1 cellular context compared by ENCODE assay signal in genomic region chr5:141649972-141650371, GRCh38.
TF ChIP-seq lines count a peak whose summit lies in the region.

No MANE protein-coding gene starts in this region.

TF ChIP-seq in HCT116, 20 proteins besides CTCF, POLR2A, EP300 and RAD21 (continued from another document):
- TF ChIP-seq FOSL1 (IDR thresholded peaks at IDR 0.05; ENCODE audit: low read depth) (no peak), SP1 (IDR thresholded peaks at IDR 0.05; ENCODE audit: low read depth) (no peak), ELF1 (IDR thresholded peaks at IDR 0.05; ENCODE audit: borderline replicate concordance, low read depth) (no peak), ZNF274 (IDR thresholded peaks at IDR 0.05; ENCODE audit: low read depth, low read length) (no peak), REST (IDR thresholded peaks at IDR 0.05; ENCODE audit: low read depth) (no peak), EGR1 (IDR thresholded peaks at IDR 0.05; ENCODE audit: low read depth) (no peak), ZFX (IDR thresholded peaks at IDR 0.05) (no peak), EZH2 (IDR thresholded peaks at IDR 0.05) (no peak), TCF7L2 (IDR thresholded peaks at IDR 0.05; ENCODE audit: borderline replicate concordance, extremely low read depth, insufficient read depth, insufficient read length) (no peak), SRF (IDR thresholded peaks at IDR 0.05; ENCODE audit: low read depth) (no peak)
- TF ChIP-seq, protein P1, sequence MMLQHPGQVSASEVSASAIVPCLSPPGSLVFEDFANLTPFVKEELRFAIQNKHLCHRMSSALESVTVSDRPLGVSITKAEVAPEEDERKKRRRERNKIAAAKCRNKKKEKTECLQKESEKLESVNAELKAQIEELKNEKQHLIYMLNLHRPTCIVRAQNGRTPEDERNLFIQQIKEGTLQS (IDR thresholded peaks at IDR 0.05), result no peak
- TF ChIP-seq, protein P2, sequence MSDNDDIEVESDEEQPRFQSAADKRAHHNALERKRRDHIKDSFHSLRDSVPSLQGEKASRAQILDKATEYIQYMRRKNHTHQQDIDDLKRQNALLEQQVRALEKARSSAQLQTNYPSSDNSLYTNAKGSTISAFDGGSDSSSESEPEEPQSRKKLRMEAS (IDR thresholded peaks at IDR 0.05), result no peak
